Comparison of ENCODE assay signal across 1 cellular context in the genomic region with DNA sequence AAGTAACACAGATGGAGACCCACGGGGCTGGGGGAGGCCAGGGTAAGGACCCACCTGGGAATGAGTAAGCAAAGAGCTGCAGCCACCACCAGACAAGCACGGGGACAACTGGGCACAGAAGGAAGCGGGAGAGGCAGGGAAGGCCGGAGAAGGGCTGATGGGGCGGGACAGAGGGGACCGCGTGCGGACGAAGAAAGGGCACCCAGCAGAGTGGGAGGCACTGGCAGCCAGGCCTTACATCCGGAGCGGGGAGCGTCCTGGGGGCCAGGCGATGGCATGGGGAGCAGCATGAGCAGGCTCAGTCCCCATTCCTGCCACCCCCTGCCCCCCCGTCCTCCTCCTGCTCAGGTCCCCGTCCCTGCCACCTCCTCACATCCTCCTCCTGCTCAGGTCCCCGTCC.
TF ChIP-seq lines count a peak whose summit lies in the region.

No MANE protein-coding gene starts in this region.

TF ChIP-seq in IMR-90, 13 proteins besides CTCF, POLR2A, EP300 and RAD21:
- TF ChIP-seq USF2 (IDR thresholded peaks at IDR 0.05; ENCODE audit: low read depth, low read length) (no peak), SMC3 (IDR thresholded peaks at IDR 0.05; ENCODE audit: low read depth, low read length) (no peak), MAFK (IDR thresholded peaks at IDR 0.05; ENCODE audit: low read depth, low read length) (no peak), CHD1 (IDR thresholded peaks at IDR 0.05; ENCODE audit: low read depth, low read length) (no peak), NFE2L2 (IDR thresholded peaks at IDR 0.05; ENCODE audit: low read depth, low read length) (no peak), ELK1 (IDR thresholded peaks at IDR 0.05; ENCODE audit: borderline replicate concordance, low read depth, low read length) (no peak), RFX5 (IDR thresholded peaks at IDR 0.05; ENCODE audit: low read depth, low read length) (no peak), MAZ (IDR thresholded peaks at IDR 0.05; ENCODE audit: borderline replicate concordance, low read depth, low read length) (no peak), CEBPB (IDR thresholded peaks at IDR 0.05; ENCODE audit: low read depth, low read length) (no peak), RCOR1 (IDR thresholded peaks at IDR 0.05; ENCODE audit: insufficient replicate concordance, low read length) (no peak), FOS (IDR thresholded peaks at IDR 0.05; ENCODE audit: low read depth, low read length) (no peak)
